In genomic region chr1:147089457-147089856, GRCh38 we compare ENCODE assay signal across 26 cellular contexts.
DNase-seq lines count a peak whose midpoint lies in the region; ATAC-seq, FAIRE-seq and TF ChIP-seq lines count a peak whose summit lies in the region.
"Had no signal": no experiment of that assay in that cellular context is flagged by ENCODE, and none has a peak within 500 bp of the region (broad histone marks: within the 10 kb centered on the region; RNA-seq: fewer than 3 reads in every experiment).

No MANE protein-coding gene starts in this region.

- no peak for TF ChIP-seq CTCF in Caco-2 (IDR thresholded peaks at IDR 0.05; ENCODE audit: insufficient read depth in 1 of 2, low read depth in 1 of 2, low read length in 1 of 2, severe bottlenecking in 1 of 2, unreplicated experiment in 1 of 2)
- no peak for TF ChIP-seq CTCF in GM23338 (conservative IDR thresholded peaks at IDR 0.05; ENCODE audit: low read depth in 2 of 2)
- TF ChIP-seq CTCF in WTC11 (IDR thresholded peaks at IDR 0.05) = no peak

- no peak overlapping the region for H2AFZ ChIP-seq in GM23338

- H3K4me1 Mint-ChIP-seq in Caco-2 (ENCODE audit: low read depth, unreplicated experiment) (peaks cover 13% of the 10 kb centered on the region), GM23338 (peaks cover 18% of the 10 kb centered on the region), WTC11 (peaks cover 17% of the 10 kb centered on the region), T-cell (peaks cover 6 to 14% (median 12%) of the 10 kb centered on the region in 3 donors)
- peaks cover 5% of the 10 kb centered on the region for H3K4me1 Mint-ChIP-seq in activated T-helper 17 cell treated with anti-CD3 and anti-CD28 coated beads, Interleukin-2, amount 50 U/mL, for 72 hours

- no peak overlapping the region for H3K9ac ChIP-seq in iPS-18a (ENCODE audit: low read length)
- H3K9ac ChIP-seq: BLaER1 had no signal

- no peaks in the 10 kb centered on the region for H3K79me2 ChIP-seq in GM23338 (replicated peaks; ENCODE audit: insufficient read depth)

- no peaks in the 10 kb centered on the region for H3K27me3 Mint-ChIP-seq in Caco-2 (ENCODE audit: insufficient read depth, unreplicated experiment)
- H3K27me3 Mint-ChIP-seq in GM23338 (ENCODE audit: insufficient read depth, low read depth, poor library complexity) = peaks cover 7% of the 10 kb centered on the region
- peaks cover 16% of the 10 kb centered on the region for H3K27me3 Mint-ChIP-seq in WTC11 (ENCODE audit: low read depth)
- peaks cover 16% of the 10 kb centered on the region for H3K27me3 Mint-ChIP-seq in activated T-helper 17 cell treated with anti-CD3 and anti-CD28 coated beads, Interleukin-2, amount 50 U/mL, for 72 hours
- peaks cover 15 to 43% of the 10 kb centered on the region in 2 donors for H3K27me3 Mint-ChIP-seq in T-cell

- CTCF ChIA-PET in Caco-2 (lab: Charles Lee) (no interaction called here), WTC11 (lab: Charles Lee) (interaction anchor here (1.1 to 1.9 kb wide), 2 partner anchors 9 kb away, joined by 3 to 6 read pairs; no protein-coding TSS in a partner anchor), T-cell (lab: Charles Lee) (no interaction called here)

- H3K27ac Mint-ChIP-seq in Caco-2 (ENCODE audit: unreplicated experiment) (peak overlapping the region; percentile 1), GM23338 (peak overlapping the region; percentile 29; the same call in 1 of the 2 replicates), WTC11 (peak overlapping the region; percentile 16; the same call in 1 of the 2 replicates), T-cell (no peak overlapping the region)
- H3K27ac Mint-ChIP-seq in activated T-helper 17 cell treated with anti-CD3 and anti-CD28 coated beads, Interleukin-2, amount 50 U/mL, for 72 hours = no peak overlapping the region
- H3K27ac Mint-ChIP-seq: CD4-positive, CD25-positive, alpha-beta regulatory T cell; HFFc6; IgD-negative memory B cell had no signal

- FAIRE-seq in GM12891 (lab: Jason Lieb, UNC) = no peak
- FAIRE-seq: GM12878 had no signal

- POLR2A ChIA-PET in Caco-2 (lab: Charles Lee) (interaction anchor here (0.6 kb wide), 1 partner anchor 95 kb away, joined by 3 read pairs; no protein-coding TSS in a partner anchor), WTC11 (lab: Charles Lee) (interaction anchor here (0.6 kb wide), 1 partner anchor 40 kb away, joined by 3 read pairs; no protein-coding TSS in a partner anchor), T-cell (lab: Charles Lee) (no interaction called here)

- no peaks in the 10 kb centered on the region for H4K20me1 ChIP-seq in GM23338 (replicated peaks; ENCODE audit: insufficient read depth)
- H4K20me1 ChIP-seq: BLaER1 had no signal

- no peaks in the 10 kb centered on the region for H3K27me3 ChIP-seq in Caco-2 (replicated peaks; ENCODE audit: control insufficient read depth, insufficient read depth, low read length)
- peaks cover 18% of the 10 kb centered on the region for H3K27me3 ChIP-seq in GM23338 (ENCODE audit: insufficient read depth)
- H3K27me3 ChIP-seq in iPS-18a (ENCODE audit: control insufficient read depth, insufficient read depth, low read length) = peaks cover 21% of the 10 kb centered on the region

- no peak for TF ChIP-seq POLR2A in GM12891 (IDR thresholded peaks at IDR 0.05; ENCODE audit: low read depth, low read length)

- DNase-seq in Caco-2 (no peak), GM23338 (ENCODE audit: low spot score) (peak; percentile 38), WTC11 (ENCODE audit: low spot score) (no peak), GM12891 (ENCODE audit: insufficient read length, low spot score) (no peak), T-cell (no peak)
- DNase-seq: CD4-positive, CD25-positive, alpha-beta regulatory T cell; DMS79; EL; GDM1; HFFc6; NCI-H1092; NCI-H1417 treated with DMSO at 0.1 percent for 48 hours; NCI-H1694 treated with DMSO at 0.1 percent for 48 hours; NCI-H2081; NCI-H2227 treated with DMSO at 0.1 percent for 48 hours; NCI-H510A; NCI-H69; SHP77 had no signal

- no peaks in the 10 kb centered on the region for H3K9me3 Mint-ChIP-seq in Caco-2 (ENCODE audit: unreplicated experiment)
- H3K9me3 Mint-ChIP-seq in GM23338 = peaks cover 11% of the 10 kb centered on the region
- H3K9me3 Mint-ChIP-seq in WTC11 = peaks cover 11% of the 10 kb centered on the region
- H3K9me3 Mint-ChIP-seq in activated T-helper 17 cell treated with anti-CD3 and anti-CD28 coated beads, Interleukin-2, amount 50 U/mL, for 72 hours = no peaks in the 10 kb centered on the region
- H3K9me3 Mint-ChIP-seq in T-cell = no peaks in the 10 kb centered on the region
- H3K9me3 Mint-ChIP-seq: HFFc6 had no signal

- H3K36me3 Mint-ChIP-seq in Caco-2 (ENCODE audit: insufficient read depth, unreplicated experiment) (peaks cover 9% of the 10 kb centered on the region), GM23338 (ENCODE audit: low read depth) (peaks cover 2% of the 10 kb centered on the region; the same call in 1 of the 3 replicates), WTC11 (peaks cover 6% of the 10 kb centered on the region; the same call in 1 of the 2 replicates), T-cell (no peaks in the 10 kb centered on the region)
- H3K36me3 Mint-ChIP-seq in activated T-helper 17 cell treated with anti-CD3 and anti-CD28 coated beads, Interleukin-2, amount 50 U/mL, for 72 hours (ENCODE audit: low read depth) = peaks cover 8% of the 10 kb centered on the region
- H3K36me3 Mint-ChIP-seq: CD4-positive, CD25-positive, alpha-beta regulatory T cell had no signal

- H3K9me2 ChIP-seq in GM23338 (ENCODE audit: insufficient read depth) = no peaks in the 10 kb centered on the region

- BruUV-seq in Caco-2 (replicated peaks; lab: Mats Ljungman, UMichigan) = no TSS peak

- H3K36me3 ChIP-seq in Caco-2 (ENCODE audit: control insufficient read depth, insufficient read depth, low read length) = no peaks in the 10 kb centered on the region
- no peaks in the 10 kb centered on the region for H3K36me3 ChIP-seq in GM23338 (ENCODE audit: insufficient read depth)
- H3K36me3 ChIP-seq in iPS-18a (ENCODE audit: control insufficient read depth, low read depth, low read length) = no peaks in the 10 kb centered on the region
- H3K36me3 ChIP-seq: BLaER1, HAP-1 had no signal

- ATAC-seq in GM23338 = peak; percentile 9; the same call in 1 of the 3 replicates
- ATAC-seq in WTC11 = 0 out of 2 replicates have a peak, but pooled peaks have one; percentile 13
- no peak for ATAC-seq in activated T-helper 17 cell treated with anti-CD3 and anti-CD28 coated beads, Interleukin-2, amount 50 U/mL, for 72 hours (replicated peaks)
- ATAC-seq in T-cell (replicated peaks in 1 of 4) = no peak
- ATAC-seq: GM12878, Panc1 had no signal

- intact Hi-C loops in Caco-2 (cut with micrococcal nuclease; ENCODE audit: unreplicated experiment) = no loop called here

- H3K27ac ChIP-seq in GM23338 (ENCODE audit: low read depth) (no peak overlapping the region), iPS-18a (ENCODE audit: low read length) (no peak overlapping the region)
- H3K27ac ChIP-seq: BLaER1, RWPE1 had no signal

- H3K4me1 ChIP-seq in Caco-2 (peaks cover 9% of the 10 kb centered on the region), GM23338 (ENCODE audit: insufficient read depth) (peaks cover 18% of the 10 kb centered on the region; the same call in 1 of the 2 replicates), iPS-18a (ENCODE audit: control insufficient read depth, low read depth, low read length) (peaks cover 3% of the 10 kb centered on the region)
- H3K4me1 ChIP-seq: HAP-1 had no signal

- H3K4me3 Mint-ChIP-seq in Caco-2 (ENCODE audit: unreplicated experiment) (no peak overlapping the region), GM23338 (peak overlapping the region; percentile 34), WTC11 (peak overlapping the region; percentile 3; the same call in 1 of the 2 replicates), T-cell (no peak overlapping the region)
- H3K4me3 Mint-ChIP-seq in activated T-helper 17 cell treated with anti-CD3 and anti-CD28 coated beads, Interleukin-2, amount 50 U/mL, for 72 hours = no peak overlapping the region
- H3K4me3 Mint-ChIP-seq: CD4-positive, CD25-positive, alpha-beta regulatory T cell; HFFc6 had no signal

- peak overlapping the region; percentile 7 for H3K4me2 ChIP-seq in GM23338
- H3K4me2 ChIP-seq: BLaER1 had no signal

- H3K4me3 ChIP-seq in Caco-2 (ENCODE audit: low read depth, low read length) (no peak overlapping the region), GM23338 (no peak overlapping the region), iPS-18a (ENCODE audit: low read length) (peak overlapping the region; percentile 19)
- H3K4me3 ChIP-seq: BLaER1, GM12878, HAP-1 had no signal

- H3K9me3 ChIP-seq in Caco-2 (peaks cover 5% of the 10 kb centered on the region; the same call in 1 of the 2 replicates), iPS-18a (ENCODE audit: control insufficient read depth, low read depth, low read length) (no peaks in the 10 kb centered on the region)
- H3K9me3 ChIP-seq: HAP-1 had no signal

- H3F3A ChIP-seq in GM23338 (replicated peaks; ENCODE audit: low read depth) = no peaks in the 10 kb centered on the region

TF ChIP-seq in WTC11, 78 proteins besides CTCF, POLR2A, EP300 and RAD21 (continues in another document):
- TF ChIP-seq SMAD3 (CRISPR knock-in tag; IDR thresholded peaks at IDR 0.05; ENCODE audit: borderline replicate concordance) (no peak), IRF1 (CRISPR knock-in tag; IDR thresholded peaks at IDR 0.05) (no peak), GABPB1 (CRISPR knock-in tag; IDR thresholded peaks at IDR 0.05) (no peak)

TF ChIP-seq in GM12891, 5 proteins besides CTCF, POLR2A, EP300 and RAD21:
- TF ChIP-seq TAF1 (IDR thresholded peaks at IDR 0.05; ENCODE audit: low read depth, low read length) = no peak
- TF ChIP-seq SPI1 (IDR thresholded peaks at IDR 0.05; ENCODE audit: low read depth, low read length) = no peak
- no peak for TF ChIP-seq POLR2AphosphoS5 (IDR thresholded peaks at IDR 0.05; ENCODE audit: low read depth, low read length)
- no peak for TF ChIP-seq PAX5 (IDR thresholded peaks at IDR 0.05; ENCODE audit: insufficient read depth, low read length, severe bottlenecking)
- TF ChIP-seq POU2F2 (IDR thresholded peaks at IDR 0.05; ENCODE audit: low read depth, low read length) = no peak

Comparison
In these comparisons a context has a peak if more than half of its experiments do, and no peak if none do; other contexts are left out.
1. H3K27ac Mint-ChIP-seq: peak in Caco-2 (single experiment), GM23338 (single experiment) and WTC11 (single experiment); none in activated T-helper 17 cell treated with anti-CD3 and anti-CD28 coated beads, Interleukin-2, amount 50 U/mL, for 72 hours (single experiment) and T-cell (0 of 2).
2. H3K4me3 Mint-ChIP-seq: peak in GM23338 (single experiment) and WTC11 (single experiment); none in Caco-2 (single experiment), activated T-helper 17 cell treated with anti-CD3 and anti-CD28 coated beads, Interleukin-2, amount 50 U/mL, for 72 hours (single experiment) and T-cell (0 of 3).
3. ATAC-seq: peak in GM23338 (single experiment) and WTC11 (single experiment); none in activated T-helper 17 cell treated with anti-CD3 and anti-CD28 coated beads, Interleukin-2, amount 50 U/mL, for 72 hours (single experiment) and T-cell (0 of 4).
4. POLR2A ChIA-PET loops: an anchor here in Caco-2 (0.6 kb wide) and WTC11 (0.6 kb wide); none called in T-cell.